8 cellular contexts compared by ENCODE assay signal in the genomic region with DNA sequence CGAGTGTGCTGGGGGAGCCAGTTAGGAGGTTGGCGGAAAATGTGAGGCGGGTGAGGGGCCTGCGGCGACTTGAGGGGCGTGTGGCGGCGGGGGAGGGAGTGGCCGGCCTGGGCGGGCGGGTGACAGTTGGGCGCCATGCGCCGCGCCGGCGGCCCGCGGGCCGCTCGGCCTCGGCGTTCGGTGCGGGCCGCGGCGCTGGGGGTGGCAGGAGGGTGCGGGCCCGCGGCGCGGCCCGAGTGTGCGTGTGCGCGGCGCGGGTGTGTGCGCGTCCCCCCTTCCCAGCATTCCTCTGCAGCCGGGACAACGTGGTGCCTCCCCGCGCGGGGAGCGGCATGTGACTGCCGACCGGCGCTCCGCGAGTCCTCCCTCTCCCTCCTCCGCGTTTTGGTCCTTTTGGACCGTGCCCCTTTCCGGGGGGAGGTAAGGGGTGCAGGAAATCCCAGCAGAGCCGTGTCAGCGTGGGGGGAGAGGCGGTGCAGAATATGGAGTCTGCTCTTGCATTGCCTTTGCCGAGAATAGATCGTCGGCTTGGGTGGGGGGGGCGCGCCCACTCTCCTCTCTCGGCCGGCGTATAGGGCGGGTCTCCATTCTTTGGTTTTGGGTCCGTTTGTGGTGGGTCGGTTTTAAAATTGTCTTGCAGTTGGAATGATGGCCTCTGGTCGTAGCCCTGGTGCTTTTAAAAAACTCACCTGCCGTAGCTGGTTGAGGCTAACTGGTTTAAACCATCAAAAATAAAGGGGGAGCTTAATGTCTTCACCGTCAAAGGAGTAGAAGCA. TPM values are rescaled to one million over a fixed set of nuclear protein-coding genes. Genes with fewer than 3 reads are reported as not detected.
A peak's percentile ranks its signal among the peaks of the same experiment; 100 is the strongest.
DNase-seq lines count a peak whose midpoint lies in the region; ATAC-seq and TF ChIP-seq lines count a peak whose summit lies in the region.

No MANE protein-coding gene starts in this region.

- peak overlapping the region; percentile 96 for H3K27ac Mint-ChIP-seq in activated T-helper 1 cell treated with anti-CD3 and anti-CD28 coated beads, Interleukin-12 subunit alpha, Interleukin-12 subunit beta, Interleukin-2, Interleukin-4 antibody, amounts not matched to agents 30 ng/mL and 10 ng/mL and 1 ng/mL, durations not matched to agents 14 hours and 24 hours and 36 hours
- peak overlapping the region; percentile 90 to 98 (median 93) for H3K27ac Mint-ChIP-seq in naive B cell
- H3K27ac Mint-ChIP-seq in stimulated activated naive CD8-positive, alpha-beta T cell treated with anti-CD3 and anti-CD28 coated beads, Interleukin-15, amount 100 ng/mL, for 72 hours = peak overlapping the region; percentile 95 to 98

- peaks cover 17% of the 10 kb centered on the region for H3K36me3 Mint-ChIP-seq in activated T-helper 1 cell treated with anti-CD3 and anti-CD28 coated beads, Interleukin-12 subunit alpha, Interleukin-12 subunit beta, Interleukin-2, Interleukin-4 antibody, amounts not matched to agents 30 ng/mL and 10 ng/mL and 1 ng/mL, durations not matched to agents 14 hours and 24 hours and 36 hours (ENCODE audit: low read depth)
- no peaks in the 10 kb centered on the region for H3K36me3 Mint-ChIP-seq in naive B cell

- intact Hi-C loops in activated T-helper 1 cell treated with anti-CD3 and anti-CD28 coated beads, Interleukin-12 subunit alpha, Interleukin-12 subunit beta, Interleukin-2, Interleukin-4 antibody, amounts not matched to agents 30 ng/mL and 10 ng/mL and 1 ng/mL, durations not matched to agents 14 hours and 24 hours and 36 hours (cut with micrococcal nuclease) = loop anchor here (2.0 to 10.0 kb wide), 3 partner anchors 26 to 562 kb away; a partner anchor contains a TSS

- H3K4me1 Mint-ChIP-seq in activated T-helper 1 cell treated with anti-CD3 and anti-CD28 coated beads, Interleukin-12 subunit alpha, Interleukin-12 subunit beta, Interleukin-2, Interleukin-4 antibody, amounts not matched to agents 30 ng/mL and 10 ng/mL and 1 ng/mL, durations not matched to agents 14 hours and 24 hours and 36 hours (ENCODE audit: low read depth) = peaks cover 57% of the 10 kb centered on the region
- H3K4me1 Mint-ChIP-seq in naive B cell = peaks cover 53 to 66% (median 59%) of the 10 kb centered on the region in 3 donors
- H3K4me1 Mint-ChIP-seq in stimulated activated naive CD8-positive, alpha-beta T cell treated with anti-CD3 and anti-CD28 coated beads, Interleukin-15, amount 100 ng/mL, for 72 hours = peaks cover 68% of the 10 kb centered on the region

- peak; percentile 53 for DNase-seq in GM10266 (ENCODE audit: extremely low spot score)
- peak; percentile 18 for DNase-seq in NOMO-1 treated with DMSO at 0.1 percent for 48 hours (lab: John Stamatoyannopoulos, UW; ENCODE audit: unreplicated experiment)
- peak; percentile 14 for DNase-seq in activated T-helper 1 cell treated with anti-CD3 and anti-CD28 coated beads, Interleukin-12 subunit alpha, Interleukin-12 subunit beta, Interleukin-2, Interleukin-4 antibody, amounts not matched to agents 30 ng/mL and 10 ng/mL and 1 ng/mL, durations not matched to agents 14 hours and 24 hours and 36 hours (ENCODE audit: low spot score)
- peak; percentile 31 for DNase-seq in fibroblast of gingiva (ENCODE audit: low read depth)
- DNase-seq in naive B cell = peak; percentile 40
- peak; percentile 39 to 55 for DNase-seq in stimulated activated naive CD8-positive, alpha-beta T cell treated with anti-CD3 and anti-CD28 coated beads, Interleukin-15, amount 100 ng/mL, for 72 hours
- no peak for DNase-seq in dedifferentiated amniotic fluid mesenchymal stem cell (ENCODE audit: extremely low spot score)

- H3K9me3 Mint-ChIP-seq in activated T-helper 1 cell treated with anti-CD3 and anti-CD28 coated beads, Interleukin-12 subunit alpha, Interleukin-12 subunit beta, Interleukin-2, Interleukin-4 antibody, amounts not matched to agents 30 ng/mL and 10 ng/mL and 1 ng/mL, durations not matched to agents 14 hours and 24 hours and 36 hours = no peaks in the 10 kb centered on the region
- H3K9me3 Mint-ChIP-seq in naive B cell = no peaks in the 10 kb centered on the region
- H3K9me3 Mint-ChIP-seq in stimulated activated naive CD8-positive, alpha-beta T cell treated with anti-CD3 and anti-CD28 coated beads, Interleukin-15, amount 100 ng/mL, for 72 hours = no peaks in the 10 kb centered on the region

- no peak for TF ChIP-seq CTCF in GM10266 (IDR thresholded peaks at IDR 0.05; ENCODE audit: control insufficient read depth, insufficient read depth, low read depth, missing control alignments)

- peak overlapping the region; percentile 97 for H3K4me3 Mint-ChIP-seq in activated T-helper 1 cell treated with anti-CD3 and anti-CD28 coated beads, Interleukin-12 subunit alpha, Interleukin-12 subunit beta, Interleukin-2, Interleukin-4 antibody, amounts not matched to agents 30 ng/mL and 10 ng/mL and 1 ng/mL, durations not matched to agents 14 hours and 24 hours and 36 hours
- H3K4me3 Mint-ChIP-seq in naive B cell = peak overlapping the region; percentile 91 to 100 (median 98)
- peak overlapping the region; percentile 95 to 98 for H3K4me3 Mint-ChIP-seq in stimulated activated naive CD8-positive, alpha-beta T cell treated with anti-CD3 and anti-CD28 coated beads, Interleukin-15, amount 100 ng/mL, for 72 hours

- H3K27me3 Mint-ChIP-seq in activated T-helper 1 cell treated with anti-CD3 and anti-CD28 coated beads, Interleukin-12 subunit alpha, Interleukin-12 subunit beta, Interleukin-2, Interleukin-4 antibody, amounts not matched to agents 30 ng/mL and 10 ng/mL and 1 ng/mL, durations not matched to agents 14 hours and 24 hours and 36 hours (ENCODE audit: insufficient read depth) = peaks cover 1% of the 10 kb centered on the region
- no peaks in the 10 kb centered on the region for H3K27me3 Mint-ChIP-seq in naive B cell
- no peaks in the 10 kb centered on the region for H3K27me3 Mint-ChIP-seq in stimulated activated naive CD8-positive, alpha-beta T cell treated with anti-CD3 and anti-CD28 coated beads, Interleukin-15, amount 100 ng/mL, for 72 hours

- ATAC-seq in naive B cell (ENCODE audit: low read depth in 2 of 2) = peak in 1 of 2 donors; percentile 2
- peak; percentile 0 for ATAC-seq in stimulated activated naive CD8-positive, alpha-beta T cell treated with anti-CD3 and anti-CD28 coated beads, Interleukin-15, amount 100 ng/mL, for 72 hours
- ATAC-seq in GM19324 (IDR thresholded peaks at IDR 0.05; ENCODE audit: low FRiP score, unreplicated experiment) = no peak

RNA-seq across cellular contexts. Expression of a gene that starts 1.9 kb away (rescaled TPM):
- total RNA-seq in activated T-helper 1 cell treated with anti-CD3 and anti-CD28 coated beads, Interleukin-12 subunit alpha, Interleukin-12 subunit beta, Interleukin-2, Interleukin-4 antibody, amounts not matched to agents 30 ng/mL and 10 ng/mL and 1 ng/mL, durations not matched to agents 14 hours and 24 hours and 36 hours = 335 and 338 TPM in 2 replicates
- 10 to 100 TPM in 4 of 6 donors, 1 to 10 TPM in 2; 4.3 to 22.7 (median 11.1) TPM for polyA plus RNA-seq in naive B cell (ENCODE audit: low read depth in 6 of 6)
